23 cellular contexts compared by ENCODE assay signal in genomic region chr10:4058514-4059029, GRCh38.
A peak's percentile ranks its signal among the peaks of the same experiment; 100 is the strongest.
DNase-seq lines count a peak whose midpoint lies in the region; ATAC-seq, FAIRE-seq and TF ChIP-seq lines count a peak whose summit lies in the region.
"Had no signal": no experiment of that assay in that cellular context is flagged by ENCODE, and none has a peak within 500 bp of the region (broad histone marks: within the 10 kb centered on the region; RNA-seq: fewer than 3 reads in every experiment).

No MANE protein-coding gene starts in this region.

- H3K4me1 ChIP-seq in HEK293 (ENCODE audit: control insufficient read depth, insufficient read depth, low read length) (peaks cover 5% of the 10 kb centered on the region; the same call in 1 of the 2 replicates), small intestine (ENCODE audit: control insufficient read depth in 2 of 2, insufficient read depth in 1 of 2, low read depth in 1 of 2, low read length in 1 of 2) (peaks cover 6 to 9% of the 10 kb centered on the region in 2 donors)

- H3K4me3 ChIP-seq in HEK293 (ENCODE audit: low read depth, low read length) (no peak overlapping the region), NB4 (ENCODE audit: low read depth, low read length) (no peak overlapping the region), small intestine (ENCODE audit: low read depth in 1 of 2, low read length in 2 of 2) (no peak overlapping the region)
- H3K4me3 ChIP-seq: esophagus muscularis mucosa, testis had no signal

- DNase-seq in NB4 (ENCODE audit: low read depth) (peak; percentile 68), fibroblast of gingiva (ENCODE audit: low read depth) (peak; percentile 31), small intestine (peak; percentile 51), NCI-H2029 treated with DMSO at 0.1 percent for 48 hours (lab: John Stamatoyannopoulos, UW) (no peak), NCI-H1092 treated with DMSO at 0.1 percent for 48 hours (lab: John Stamatoyannopoulos, UW) (no peak)
- no peak for DNase-seq in activated CD8-positive, alpha-beta memory T cell treated with anti-CD3 and anti-CD28 coated beads, Interleukin-2, amount 50 U/mL, for 48 hours
- DNase-seq: activated CD4-positive, CD25-positive, alpha-beta regulatory T cell treated with anti-CD3 and anti-CD28 coated beads, Interleukin-2, amount 50 U/mL, for 72 hours; activated CD8-positive, alpha-beta memory T cell treated with anti-CD3 and anti-CD28 coated beads, Interleukin-2, amount 10 ng/mL, durations not matched to agents 7 days and 5 days; activated effector memory CD4-positive, alpha-beta T cell treated with anti-CD3 and anti-CD28 coated beads, Interleukin-2, amount 50 U/mL, for 16 hours; CD8-positive, alpha-beta memory T cell; DMS53; KBM-7; NCI-H1436 treated with DMSO at 0.1 percent for 48 hours; retina; stimulated activated CD4-positive, alpha-beta T cell treated with anti-CD3 and anti-CD28 coated beads, Interleukin-15, amount 100 ng/mL, for 24 hours; T1000; testis had no signal

- 37 to 64% (median 47%) methylated on average over 10 of the region's 10 CpGs for WGBS in small intestine, 3 donors

- CTCF ChIA-PET in HEK293 (lab: Yijun Ruan, JAX) = no interaction called here

- no peak for TF ChIP-seq POLR2A in NB4 (IDR thresholded peaks at IDR 0.05; ENCODE audit: extremely low read depth, insufficient read length)

- H3K9me3 ChIP-seq in HEK293 (ENCODE audit: control insufficient read depth, insufficient read depth, low read depth, low read length) (no peaks in the 10 kb centered on the region), small intestine (ENCODE audit: control insufficient read depth, low read depth) (no peaks in the 10 kb centered on the region)
- H3K9me3 ChIP-seq: esophagus muscularis mucosa, testis had no signal

- no peak for FAIRE-seq in small intestine (lab: Jason Lieb, UNC)

- POLR2A ChIA-PET in HEK293 (lab: Yijun Ruan, JAX) = no interaction called here

- TF ChIP-seq CTCF in HEK293 (tag by site-specific recombination; IDR thresholded peaks at IDR 0.05) (no peak), NB4 (IDR thresholded peaks at IDR 0.05; ENCODE audit: low read depth, low read length) (no peak)

- ATAC-seq in GM18520 (IDR thresholded peaks at IDR 0.05; ENCODE audit: unreplicated experiment) = no peak
- ATAC-seq: activated CD8-positive, alpha-beta memory T cell treated with anti-CD3 and anti-CD28 coated beads, Interleukin-2, amount 10 ng/mL, durations not matched to agents 7 days and 5 days; left lobe of liver; SK-N-SH treated with all-trans-retinoic acid at 6 μM for 48 hours; stimulated activated effector memory CD8-positive, alpha-beta T cell treated with anti-CD3 and anti-CD28 coated beads, Interleukin-12 subunit alpha, Interleukin-12 subunit beta, amount 100 ng/mL, for 72 hours had no signal

- H3K36me3 ChIP-seq in HEK293 (ENCODE audit: control insufficient read depth in 2 of 2, insufficient read depth in 1 of 2, low read length in 2 of 2) (no peaks in the 10 kb centered on the region), small intestine (ENCODE audit: control insufficient read depth in 2 of 2, insufficient read depth in 2 of 2, low read length in 2 of 2) (no peaks in the 10 kb centered on the region)
- H3K36me3 ChIP-seq: esophagus muscularis mucosa had no signal

- no peak overlapping the region; the same call in none of the 2 replicates for H3K27ac ChIP-seq in HEK293 (ENCODE audit: extremely low read depth, low read depth, low read length)
- peak overlapping the region in 1 of 2 donors; percentile 26 for H3K27ac ChIP-seq in small intestine (ENCODE audit: low read depth in 1 of 2, low read length in 1 of 2)
- H3K27ac ChIP-seq: esophagus muscularis mucosa, testis had no signal

- no peaks in the 10 kb centered on the region for H3K27me3 ChIP-seq in small intestine (ENCODE audit: control insufficient read depth in 2 of 2, insufficient read depth in 2 of 2, low read length in 2 of 2)
- H3K27me3 ChIP-seq: esophagus muscularis mucosa, testis had no signal

TF ChIP-seq in HEK293, 187 proteins besides CTCF, POLR2A, EP300 and RAD21 (continues in another document):
- TF ChIP-seq ZBTB17 (tag by site-specific recombination; IDR thresholded peaks at IDR 0.05) = peak; percentile 62; the same call in 1 of the 2 replicates
- TF ChIP-seq ZNF692 (tag by site-specific recombination; IDR thresholded peaks at IDR 0.05) = 0 out of 2 replicates have a peak, but pooled peaks have one; percentile 34
- peak; percentile 79 for TF ChIP-seq ZNF335 (tag by site-specific recombination; conservative IDR thresholded peaks at IDR 0.05)
- no peak for TF ChIP-seq ZSCAN5A (tag by site-specific recombination; IDR thresholded peaks at IDR 0.05)
- no peak for TF ChIP-seq TSHZ1 (tag by site-specific recombination; IDR thresholded peaks at IDR 0.05; ENCODE audit: borderline replicate concordance)
- no peak for TF ChIP-seq ZNF140 (tag by site-specific recombination; IDR thresholded peaks at IDR 0.05)
- no peak for TF ChIP-seq GLI4 (tag by site-specific recombination; IDR thresholded peaks at IDR 0.05)
- no peak for TF ChIP-seq ZNF664 (tag by site-specific recombination; IDR thresholded peaks at IDR 0.05)
- no peak for TF ChIP-seq PATZ1 (tag by site-specific recombination; IDR thresholded peaks at IDR 0.05)
- no peak for TF ChIP-seq ZNF776 (tag by site-specific recombination; IDR thresholded peaks at IDR 0.05; ENCODE audit: borderline replicate concordance)
- TF ChIP-seq FEZF1 (tag by site-specific recombination; IDR thresholded peaks at IDR 0.05) = peak; percentile 86
- 0 out of 2 replicates have a peak, but pooled peaks have one; percentile 23 for TF ChIP-seq IKZF3 (tag by site-specific recombination; IDR thresholded peaks at IDR 0.05)

Comparison
In these comparisons a context has a peak if more than half of its experiments do, and no peak if none do; other contexts are left out.
1. DNase-seq: peak in NB4 (single experiment), fibroblast of gingiva (single experiment) and small intestine (single experiment); none in NCI-H2029 treated with DMSO at 0.1 percent for 48 hours (single experiment), NCI-H1092 treated with DMSO at 0.1 percent for 48 hours (single experiment) and activated CD8-positive, alpha-beta memory T cell treated with anti-CD3 and anti-CD28 coated beads, Interleukin-2, amount 50 U/mL, for 48 hours (single experiment).